Comparison of ENCODE assay signal across 10 cellular contexts in the genomic region with DNA sequence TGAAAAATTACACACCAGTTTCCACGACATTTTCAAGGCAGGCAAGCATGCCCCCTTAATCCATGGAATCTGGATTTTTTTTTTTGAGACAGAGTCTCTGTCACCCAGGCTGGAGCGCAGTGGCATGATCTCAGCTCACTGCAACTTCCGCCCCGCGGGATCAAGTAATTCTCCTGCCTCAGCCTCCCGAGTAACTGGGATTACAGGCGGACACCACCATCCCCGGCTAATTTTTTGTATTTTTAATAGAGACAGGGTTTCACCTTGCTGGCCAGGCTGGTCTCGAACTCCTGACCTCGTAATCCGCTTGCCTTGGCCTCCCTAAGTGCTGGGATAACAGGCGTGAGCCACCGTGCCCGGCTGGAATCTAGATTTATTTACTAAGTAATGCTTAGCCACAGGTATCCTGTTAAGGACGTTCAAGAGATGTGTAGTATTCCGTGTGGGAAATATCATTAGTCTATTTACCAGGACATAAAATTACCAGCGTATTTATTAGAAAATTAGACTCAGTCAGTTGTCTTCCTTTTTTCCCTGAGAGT. TPM values are rescaled to one million over a fixed set of nuclear protein-coding genes. Genes with fewer than 3 reads are reported as not detected.
DNase-seq lines count a peak whose midpoint lies in the region; ATAC-seq, FAIRE-seq and TF ChIP-seq lines count a peak whose summit lies in the region.
"Had no signal": no experiment of that assay in that cellular context is flagged by ENCODE, and none has a peak within 500 bp of the region (broad histone marks: within the 10 kb centered on the region; RNA-seq: fewer than 3 reads in every experiment).

No MANE protein-coding gene starts in this region.

- peaks cover 10% of the 10 kb centered on the region for H3K36me3 ChIP-seq in CD4-positive, alpha-beta memory T cell (ENCODE audit: insufficient read depth, low read length)
- no peaks in the 10 kb centered on the region for H3K36me3 ChIP-seq in gastrocnemius medialis

- TF ChIP-seq POLR2A in GM12892 (IDR thresholded peaks at IDR 0.05; ENCODE audit: low read depth, low read length), result no peak
- no peak for TF ChIP-seq POLR2A in gastrocnemius medialis (IDR thresholded peaks at IDR 0.05)

- H3K9me3 Mint-ChIP-seq in CD4-positive, alpha-beta memory T cell, result peaks cover 0 to 14% (median 10%) of the 10 kb centered on the region in 8 donors
- H3K9me3 Mint-ChIP-seq in HFFc6, result peaks cover 4% of the 10 kb centered on the region; the same call in 1 of the 2 replicates

- no peaks in the 10 kb centered on the region for H3K27me3 Mint-ChIP-seq in CD4-positive, alpha-beta memory T cell
- H3K27me3 Mint-ChIP-seq in HFFc6 (ENCODE audit: insufficient read depth), result no peaks in the 10 kb centered on the region; the same call in 1 of the 2 replicates
- H3K27me3 Mint-ChIP-seq: memory B cell had no signal

- in situ Hi-C loops in gastrocnemius medialis (cut with MboI; ENCODE audit: low sequenced_read_pairs in 4 of 4), result loop anchor here in 1 of 4 donors (25.0 kb wide), 1 partner anchor 515 kb away; no protein-coding TSS in a partner anchor

- peaks cover 31 to 68% (median 52%) of the 10 kb centered on the region in 4 donors for H3K4me1 Mint-ChIP-seq in CD4-positive, alpha-beta memory T cell
- H3K4me1 Mint-ChIP-seq in HFFc6 (ENCODE audit: low read depth), result peaks cover 16% of the 10 kb centered on the region

- no peaks in the 10 kb centered on the region for H3K9me3 ChIP-seq in CD4-positive, alpha-beta memory T cell (ENCODE audit: control insufficient read depth in 1 of 2, low read length in 2 of 2)
- H3K9me3 ChIP-seq in gastrocnemius medialis, result no peaks in the 10 kb centered on the region

- peak overlapping the region in 5 of 7 donors; percentile 78 to 95 (median 93) for H3K27ac Mint-ChIP-seq in CD4-positive, alpha-beta memory T cell
- H3K27ac Mint-ChIP-seq in HFFc6, result no peak overlapping the region

- intact Hi-C loops in CD4-positive, alpha-beta memory T cell (cut with micrococcal nuclease), result no loop called here
- intact Hi-C loops in gastrocnemius medialis (cut with DNase I; ENCODE audit: low total_unique reads), result no loop called here

- H3K4me3 ChIP-seq in CD4-positive, alpha-beta memory T cell (ENCODE audit: low read length in 2 of 2), result peak overlapping the region; percentile 68 to 73
- H3K4me3 ChIP-seq in coronary artery (peak overlapping the region; percentile 63), gastrocnemius medialis (peak overlapping the region; percentile 12 to 47 (median 42))

- POLR2A ChIA-PET in CD4-positive, alpha-beta memory T cell (lab: Charles Lee; ENCODE audit: partially characterized antibody), result no interaction called here

- FAIRE-seq in GM12892 (lab: Jason Lieb, UNC), result peak; percentile 75

- H3K27ac ChIP-seq in CD4-positive, alpha-beta memory T cell (ENCODE audit: low read depth, low read length), result peak overlapping the region; percentile 66
- H3K27ac ChIP-seq in coronary artery (peak overlapping the region in 1 of 2 donors; percentile 18), gastrocnemius medialis (peak overlapping the region; percentile 56 to 67 (median 62))

- no peaks in the 10 kb centered on the region for H3K27me3 ChIP-seq in CD4-positive, alpha-beta memory T cell (ENCODE audit: insufficient read depth, low read length)
- H3K27me3 ChIP-seq in gastrocnemius medialis, result no peaks in the 10 kb centered on the region

- peak overlapping the region; percentile 90 to 97 (median 93) for H3K4me3 Mint-ChIP-seq in CD4-positive, alpha-beta memory T cell
- H3K4me3 Mint-ChIP-seq in HFFc6, result no peak overlapping the region

- peaks cover 40% of the 10 kb centered on the region in 2 donors for H3K36me3 Mint-ChIP-seq in CD4-positive, alpha-beta memory T cell
- H3K36me3 Mint-ChIP-seq in HFFc6 (ENCODE audit: low read depth), result no peaks in the 10 kb centered on the region; the same call in 1 of the 2 replicates

- CTCF ChIA-PET in CD4-positive, alpha-beta memory T cell (lab: Charles Lee; ENCODE audit: partially characterized antibody), result interaction anchor here (1.3 kb wide), 1 partner anchor 24 kb away, joined by 7 read pairs; no protein-coding TSS in a partner anchor

- no peak for DNase-seq in CD4-positive, alpha-beta memory T cell
- DNase-seq in GM12892 (ENCODE audit: insufficient read length), result no peak
- no peak for DNase-seq in coronary artery (ENCODE audit: low spot score)
- DNase-seq in gastrocnemius medialis, result no peak
- no peak for DNase-seq in RPMI8226
- DNase-seq in HFFc6, result no peak
- no peak for DNase-seq in NCI-H748 (lab: John Stamatoyannopoulos, UW; ENCODE audit: unreplicated experiment)
- DNase-seq: activated naive CD4-positive, alpha-beta T cell treated with anti-CD3 and anti-CD28 coated beads, Interleukin-2, amount 50 U/mL, for 16 hours; MV-4-11 had no signal

- H3K4me1 ChIP-seq in CD4-positive, alpha-beta memory T cell (ENCODE audit: insufficient read depth, low read length), result peaks cover 53% of the 10 kb centered on the region
- peaks cover 0 to 3% of the 10 kb centered on the region in 2 donors for H3K4me1 ChIP-seq in gastrocnemius medialis

- no peak for ATAC-seq in gastrocnemius medialis

- TF ChIP-seq CTCF in coronary artery (IDR thresholded peaks at IDR 0.05) (no peak), gastrocnemius medialis (IDR thresholded peaks at IDR 0.05 in 4 of 5, conservative IDR thresholded peaks at IDR 0.05 in 1 of 5) (no peak), HFFc6 (IDR thresholded peaks at IDR 0.05) (no peak)

RNA-seq across cellular contexts. Expression of a gene that starts 2.5 kb away (rescaled TPM):
- 10 to 100 TPM; 45.6 to 49.4 TPM for total RNA-seq in CD4-positive, alpha-beta memory T cell
- 10 to 100 TPM; 20.2 to 43.6 TPM for polyA plus RNA-seq in CD4-positive, alpha-beta memory T cell
- polyA plus RNA-seq in GM12892 (2012; ENCODE audit: missing spikeins), result 61.9 TPM
- 1 to 10 TPM; 2.6 to 3.1 (median 2.8) TPM for total RNA-seq in gastrocnemius medialis
- 1 to 10 TPM; 1.3 to 3.3 (median 2.8) TPM for total RNA-seq in HFFc6 (2021; fragmentation: NEBNext Ultra II Directional; extraction: Animal tissue kit (Norgen Biotek cat#: 25700))

RNA-seq across cellular contexts. Expression of a gene that starts 31.8 kb away (rescaled TPM):
- total RNA-seq in CD4-positive, alpha-beta memory T cell, result 1 to 10 TPM; 4.5 to 5.3 TPM
- polyA plus RNA-seq in CD4-positive, alpha-beta memory T cell, result 10 to 100 TPM; 12.4 to 13.6 TPM
- polyA plus RNA-seq in GM12892 (2012; ENCODE audit: missing spikeins), result 165 TPM
- total RNA-seq in gastrocnemius medialis, result 1 to 10 TPM; 1.1 to 8.3 (median 4.1) TPM
- total RNA-seq in HFFc6 (2021; fragmentation: NEBNext Ultra II Directional; extraction: Animal tissue kit (Norgen Biotek cat#: 25700)), result under 1 TPM; 0.18 to 0.52 (median 0.34) TPM

Comparison
In these comparisons a context has a peak if more than half of its experiments do, and no peak if none do; other contexts are left out.
1. RNA of a gene that starts 2.5 kb away (total RNA-seq): 45.6 to 49.4 TPM in CD4-positive, alpha-beta memory T cell; 2.6 to 3.1 TPM in gastrocnemius medialis and 1.3 to 3.3 TPM in HFFc6; every median in the first group is over 10 times any median in the second.
2. Peak in every context shown above with its lines, with median percentiles within 50 percentile points of each other: H3K4me3 ChIP-seq.